16 cellular contexts compared by ENCODE assay signal in genomic region chr3:50580683-50581458, GRCh38. TPM values are rescaled to one million over a fixed set of nuclear protein-coding genes. Genes with fewer than 3 reads are reported as not detected.
DNase-seq lines count a peak whose midpoint lies in the region; ATAC-seq and TF ChIP-seq lines count a peak whose summit lies in the region.
"Had no signal": no experiment of that assay in that cellular context is flagged by ENCODE, and none has a peak within 500 bp of the region (broad histone marks: within the 10 kb centered on the region; RNA-seq: fewer than 3 reads in every experiment).

No MANE protein-coding gene starts in this region.

- peaks cover 92% of the 10 kb centered on the region for H3K36me3 Mint-ChIP-seq in activated CD4-positive, alpha-beta T cell treated with anti-CD3 and anti-CD28 coated beads, Interleukin-2, amount 10 ng/mL, durations not matched to agents 7 days and 5 days (ENCODE audit: low read depth)
- H3K36me3 Mint-ChIP-seq in HFFc6 (ENCODE audit: low read depth) = no peaks in the 10 kb centered on the region; the same call in 1 of the 2 replicates
- H3K36me3 Mint-ChIP-seq in naive thymus-derived CD4-positive, alpha-beta T cell = peaks cover 3 to 57% (median 11%) of the 10 kb centered on the region in 5 donors

- peak overlapping the region; percentile 88 for H3K27ac Mint-ChIP-seq in activated CD4-positive, alpha-beta T cell treated with anti-CD3 and anti-CD28 coated beads, Interleukin-2, amount 10 ng/mL, durations not matched to agents 7 days and 5 days
- no peak overlapping the region for H3K27ac Mint-ChIP-seq in HFFc6
- peak overlapping the region; percentile 47 to 91 (median 68) for H3K27ac Mint-ChIP-seq in naive thymus-derived CD4-positive, alpha-beta T cell

- DNase-seq in activated CD4-positive, alpha-beta T cell treated with anti-CD3 and anti-CD28 coated beads, Interleukin-2, amount 10 ng/mL, durations not matched to agents 7 days and 5 days = no peak
- DNase-seq in activated CD4-positive, alpha-beta T cell treated with anti-CD3 and anti-CD28 coated beads for 48 hours = no peak
- no peak for DNase-seq in HFFc6
- DNase-seq in cardiac fibroblast (ENCODE audit: low read depth in 2 of 2) = no peak
- peak in 1 of 9 donors; percentile 32 for DNase-seq in naive thymus-derived CD4-positive, alpha-beta T cell
- DNase-seq in pons (ENCODE audit: low spot score) = no peak
- no peak for DNase-seq in A673 (ENCODE audit: low spot score)
- DNase-seq: caudate nucleus, foreskin melanocyte, KG1, NCI-H1048 had no signal

- ATAC-seq in naive thymus-derived CD4-positive, alpha-beta T cell = peak; percentile 56
- ATAC-seq in GM18867 (IDR thresholded peaks at IDR 0.05; ENCODE audit: unreplicated experiment) = no peak

- peaks cover 0 to 74% (median 4%) of the 10 kb centered on the region in 3 experiments for H3K36me3 ChIP-seq in naive thymus-derived CD4-positive, alpha-beta T cell (ENCODE audit: control insufficient read depth in 2 of 3, insufficient read depth in 3 of 3, low read length in 3 of 3)
- no peaks in the 10 kb centered on the region for H3K36me3 ChIP-seq in A673 (ENCODE audit: insufficient read depth, low read length, poor library complexity, severe bottlenecking)
- H3K36me3 ChIP-seq: ovary had no signal

- no peaks in the 10 kb centered on the region for H3K9me3 Mint-ChIP-seq in activated CD4-positive, alpha-beta T cell treated with anti-CD3 and anti-CD28 coated beads, Interleukin-2, amount 10 ng/mL, durations not matched to agents 7 days and 5 days
- no peaks in the 10 kb centered on the region for H3K9me3 Mint-ChIP-seq in HFFc6
- H3K9me3 Mint-ChIP-seq in naive thymus-derived CD4-positive, alpha-beta T cell = no peaks in the 10 kb centered on the region

- BruUV-seq in A673 (replicated peaks; lab: Mats Ljungman, UMichigan) = no TSS peak

- intact Hi-C loops in naive thymus-derived CD4-positive, alpha-beta T cell (cut with micrococcal nuclease) = loop anchor here in 1 of 2 donors (1.0 kb wide), 1 partner anchor 10 kb away; no protein-coding TSS in a partner anchor
- intact Hi-C loops in A673 (cut with micrococcal nuclease; ENCODE audit: unreplicated experiment) = no loop called here

- TF ChIP-seq CTCF in HFFc6 (IDR thresholded peaks at IDR 0.05) = peak; percentile 49
- TF ChIP-seq CTCF in cardiac fibroblast (IDR thresholded peaks at IDR 0.05; ENCODE audit: low read depth, low read length) = peak; percentile 1
- no peak for TF ChIP-seq CTCF in A673 (conservative IDR thresholded peaks at IDR 0.05; ENCODE audit: low read depth, low read length)

- H3K4me3 ChIP-seq in cardiac fibroblast (replicated peaks in 1 of 2; ENCODE audit: low read depth in 2 of 2, low read length in 2 of 2) = no peak overlapping the region
- peak overlapping the region; percentile 12 for H3K4me3 ChIP-seq in naive thymus-derived CD4-positive, alpha-beta T cell (ENCODE audit: low read length)
- no peak overlapping the region for H3K4me3 ChIP-seq in A673 (ENCODE audit: low read depth, low read length, poor library complexity, severe bottlenecking)
- H3K4me3 ChIP-seq: ovary, smooth muscle cell had no signal

- H3K9me3 ChIP-seq in naive thymus-derived CD4-positive, alpha-beta T cell (ENCODE audit: control insufficient read depth in 2 of 3, low read length in 3 of 3) = no peaks in the 10 kb centered on the region
- no peaks in the 10 kb centered on the region for H3K9me3 ChIP-seq in A673 (ENCODE audit: low read depth, low read length, poor library complexity, severe bottlenecking)
- H3K9me3 ChIP-seq: ovary had no signal

- CTCF ChIA-PET in activated CD4-positive, alpha-beta T cell treated with anti-CD3 and anti-CD28 coated beads, Interleukin-2, amount 10 ng/mL, durations not matched to agents 7 days and 5 days (lab: Charles Lee) = interaction anchor here (1.1 to 17.2 kb wide), 7 partner anchors 8 to 74 kb away, joined by 3 to 284 read pairs (median 4); no protein-coding TSS in a partner anchor
- CTCF ChIA-PET in naive thymus-derived CD4-positive, alpha-beta T cell (lab: Charles Lee) = interaction anchor here (0.9 to 20.2 kb wide), 6 partner anchors 8 to 29 kb away, joined by 3 to 578 read pairs (median 8); partner anchors contain the start of genes CISH, HEMK1 and MAPKAPK3
- CTCF ChIA-PET in A673 (lab: Charles Lee) = no interaction called here

- no peaks in the 10 kb centered on the region for H3K27me3 ChIP-seq in naive thymus-derived CD4-positive, alpha-beta T cell (ENCODE audit: control insufficient read depth in 2 of 2, insufficient read depth in 2 of 2, low read length in 2 of 2)
- H3K27me3 ChIP-seq in A673 (replicated peaks; ENCODE audit: insufficient read depth, low read depth, low read length, poor library complexity) = no peaks in the 10 kb centered on the region
- H3K27me3 ChIP-seq: ovary had no signal

- H3K27ac ChIP-seq in naive thymus-derived CD4-positive, alpha-beta T cell (ENCODE audit: low read depth, low read length) = peak overlapping the region; percentile 42
- no peak overlapping the region for H3K27ac ChIP-seq in A673 (ENCODE audit: low read depth, low read length, poor library complexity, severe bottlenecking)
- H3K27ac ChIP-seq: ovary, VCaP had no signal

- POLR2A ChIA-PET in activated CD4-positive, alpha-beta T cell treated with anti-CD3 and anti-CD28 coated beads, Interleukin-2, amount 10 ng/mL, durations not matched to agents 7 days and 5 days (lab: Charles Lee) = no interaction called here
- POLR2A ChIA-PET in naive thymus-derived CD4-positive, alpha-beta T cell (lab: Charles Lee) = interaction anchor here (0.6 to 21.2 kb wide), 4 partner anchors 9 to 27 kb away, joined by 4 to 730 read pairs (median 62); partner anchors contain the start of genes C3orf18, CISH, HEMK1 and MAPKAPK3
- POLR2A ChIA-PET in A673 (lab: Charles Lee; ENCODE audit: low non-redundant PET) = no interaction called here

- H3K4me3 Mint-ChIP-seq in activated CD4-positive, alpha-beta T cell treated with anti-CD3 and anti-CD28 coated beads, Interleukin-2, amount 10 ng/mL, durations not matched to agents 7 days and 5 days = no peak overlapping the region
- no peak overlapping the region for H3K4me3 Mint-ChIP-seq in HFFc6
- H3K4me3 Mint-ChIP-seq in naive thymus-derived CD4-positive, alpha-beta T cell = peak overlapping the region in 4 of 10 donors; percentile 1 to 52 (median 32)

- no peaks in the 10 kb centered on the region for H3K27me3 Mint-ChIP-seq in activated CD4-positive, alpha-beta T cell treated with anti-CD3 and anti-CD28 coated beads, Interleukin-2, amount 10 ng/mL, durations not matched to agents 7 days and 5 days
- H3K27me3 Mint-ChIP-seq in HFFc6 (ENCODE audit: insufficient read depth) = no peaks in the 10 kb centered on the region
- H3K27me3 Mint-ChIP-seq in naive thymus-derived CD4-positive, alpha-beta T cell = no peaks in the 10 kb centered on the region

- H3K4me1 Mint-ChIP-seq in activated CD4-positive, alpha-beta T cell treated with anti-CD3 and anti-CD28 coated beads, Interleukin-2, amount 10 ng/mL, durations not matched to agents 7 days and 5 days = peaks cover 84% of the 10 kb centered on the region
- H3K4me1 Mint-ChIP-seq in HFFc6 (ENCODE audit: low read depth) = no peaks in the 10 kb centered on the region
- peaks cover 14 to 74% (median 28%) of the 10 kb centered on the region in 7 donors for H3K4me1 Mint-ChIP-seq in naive thymus-derived CD4-positive, alpha-beta T cell

- H3K4me1 ChIP-seq in naive thymus-derived CD4-positive, alpha-beta T cell (ENCODE audit: control insufficient read depth in 2 of 2, insufficient read depth in 2 of 2, low read length in 2 of 2) = peaks cover 24% of the 10 kb centered on the region in 2 donors
- no peaks in the 10 kb centered on the region for H3K4me1 ChIP-seq in A673 (ENCODE audit: insufficient read depth, low read length, poor library complexity, severe bottlenecking)

RNA-seq across cellular contexts. Expression of gene HEMK1, which starts 11.5 kb away (rescaled TPM):
- 10 to 100 TPM; 42.3 to 49.0 TPM for total RNA-seq in activated CD4-positive, alpha-beta T cell treated with anti-CD3 and anti-CD28 coated beads, Interleukin-2, amount 10 ng/mL, durations not matched to agents 7 days and 5 days
- total RNA-seq in HFFc6 (2021; fragmentation: NEBNext Ultra II Directional; extraction: Animal tissue kit (Norgen Biotek cat#: 25700)) = 10 to 100 TPM; 17.9 to 20.7 (median 19.2) TPM
- total RNA-seq in naive thymus-derived CD4-positive, alpha-beta T cell = 10 to 100 TPM; 32.1 to 71.1 (median 66.1) TPM
- 10 to 100 TPM; 35.2 to 35.3 TPM for polyA plus RNA-seq in naive thymus-derived CD4-positive, alpha-beta T cell
- 5.7 and 7.9 TPM in 2 replicates for total RNA-seq in A673 (2021)

RNA-seq across cellular contexts. Expression of gene C3orf18, which starts 13.3 kb away (rescaled TPM):
- total RNA-seq in activated CD4-positive, alpha-beta T cell treated with anti-CD3 and anti-CD28 coated beads, Interleukin-2, amount 10 ng/mL, durations not matched to agents 7 days and 5 days = 10 to 100 TPM; 29.0 to 33.9 TPM
- 10 to 100 TPM; 12.9 to 15.5 (median 14.2) TPM for total RNA-seq in HFFc6 (2021; fragmentation: NEBNext Ultra II Directional; extraction: Animal tissue kit (Norgen Biotek cat#: 25700))
- total RNA-seq in naive thymus-derived CD4-positive, alpha-beta T cell = 10 to 100 TPM; 11.1 to 67.5 (median 16.4) TPM
- polyA plus RNA-seq in naive thymus-derived CD4-positive, alpha-beta T cell = 10 to 100 TPM; 12.8 to 17.4 TPM
- total RNA-seq in A673 (2021) = 1.5 and 4.9 TPM in 2 replicates
- total RNA-seq: A172 had no signal

RNA-seq across cellular contexts. Expression of gene CISH, which starts 30.7 kb away (rescaled TPM):
- 100 to 1,000 TPM; 300 to 308 TPM for total RNA-seq in activated CD4-positive, alpha-beta T cell treated with anti-CD3 and anti-CD28 coated beads, Interleukin-2, amount 10 ng/mL, durations not matched to agents 7 days and 5 days
- 1 to 10 TPM in 2 of 6 experiments, under 1 TPM in 4; 0.84 to 1.4 (median 0.95) TPM for total RNA-seq in HFFc6 (2021; fragmentation: NEBNext Ultra II Directional; extraction: Animal tissue kit (Norgen Biotek cat#: 25700))
- 100 to 1,000 TPM in 1 of 5 experiments, 10 to 100 TPM in 4; 10.9 to 486 (median 28.5) TPM for total RNA-seq in naive thymus-derived CD4-positive, alpha-beta T cell
- polyA plus RNA-seq in naive thymus-derived CD4-positive, alpha-beta T cell = 100 to 1,000 TPM; 134 to 150 TPM
- 0.86 and 1.6 TPM in 2 replicates for total RNA-seq in A673 (2021)

RNA-seq across cellular contexts. Expression of gene MAPKAPK3, which starts 36.1 kb away (rescaled TPM):
- 100 to 1,000 TPM; 135 to 140 TPM for total RNA-seq in activated CD4-positive, alpha-beta T cell treated with anti-CD3 and anti-CD28 coated beads, Interleukin-2, amount 10 ng/mL, durations not matched to agents 7 days and 5 days
- 10 to 100 TPM; 60.5 to 65.5 (median 62.8) TPM for total RNA-seq in HFFc6 (2021; fragmentation: NEBNext Ultra II Directional; extraction: Animal tissue kit (Norgen Biotek cat#: 25700))
- total RNA-seq in naive thymus-derived CD4-positive, alpha-beta T cell = 100 to 1,000 TPM in 1 of 5 experiments, 10 to 100 TPM in 4; 26.7 to 196 (median 37.7) TPM
- polyA plus RNA-seq in naive thymus-derived CD4-positive, alpha-beta T cell = 10 to 100 TPM; 53.4 to 54.1 TPM
- 15.8 and 17.3 TPM in 2 replicates for total RNA-seq in A673 (2021)
